In the genomic region with DNA sequence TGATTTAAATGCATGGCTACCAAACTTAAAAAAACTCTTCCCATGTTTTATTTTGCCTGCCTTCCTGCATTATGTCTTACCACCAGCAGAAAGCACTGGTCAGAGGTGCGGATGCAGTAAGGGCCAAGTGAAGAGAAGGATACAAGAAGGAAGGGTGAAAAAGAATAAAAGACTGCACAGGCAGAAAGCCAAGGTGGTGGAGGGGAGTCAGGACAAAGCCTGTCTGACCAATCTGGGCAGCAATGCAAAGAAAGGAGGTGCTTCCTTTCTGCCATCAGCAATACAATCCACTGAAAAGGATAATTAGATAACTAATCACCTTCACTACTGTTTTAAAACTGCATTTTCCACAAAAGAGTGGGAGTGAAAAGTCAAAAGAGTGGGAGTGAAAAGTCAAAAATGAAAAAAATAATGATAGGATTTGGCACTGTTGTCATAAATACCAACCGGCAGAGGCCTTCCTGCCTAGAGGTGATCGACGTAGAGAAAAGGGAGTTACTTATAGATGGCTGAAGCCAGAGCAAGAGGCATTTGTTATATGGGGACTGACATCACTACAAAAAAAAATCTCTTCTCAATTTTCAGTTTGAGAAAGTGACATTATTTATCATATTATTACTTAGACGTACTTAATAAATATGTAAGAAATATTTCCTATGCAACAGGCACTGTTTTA, we compare ENCODE assay signal across 31 cellular contexts.
"Had no signal": no experiment of that assay in that cellular context is flagged by ENCODE, and none has a peak within 500 bp of the region (broad histone marks: within the 10 kb centered on the region; RNA-seq: fewer than 3 reads in every experiment).

No MANE protein-coding gene starts in this region.

- H3K4me2 ChIP-seq: KMS-11 had no signal

- H3K4me1 ChIP-seq: Peyer's patch had no signal

- H3K27me3 Mint-ChIP-seq: activated CD4-positive, alpha-beta T cell treated with anti-CD3 and anti-CD28 coated beads, Interleukin-2, amount 10 ng/mL, durations not matched to agents 24 days and 14 days; activated CD8-positive, alpha-beta T cell treated with anti-CD3 and anti-CD28 coated beads for 36 hours; activated naive CD8-positive, alpha-beta T cell treated with anti-CD3 and anti-CD28 coated beads for 36 hours; activated T-helper 17 cell treated with anti-CD3 and anti-CD28 coated beads, Interleukin-2, amount 50 U/mL, for 72 hours had no signal

- H3K27me3 ChIP-seq: brain microvascular endothelial cell, Peyer's patch had no signal

- DNase-seq: activated CD4-positive, alpha-beta T cell treated with anti-CD3 and anti-CD28 coated beads, Interleukin-2, amount 10 ng/mL, durations not matched to agents 24 days and 14 days; activated CD4-positive, alpha-beta T cell treated with anti-CD3 and anti-CD28 coated beads, Interleukin-2, amount 50 U/mL, for 4 hours; activated CD8-positive, alpha-beta T cell treated with anti-CD3 and anti-CD28 coated beads for 36 hours; activated effector memory CD4-positive, alpha-beta T cell treated with anti-CD3 and anti-CD28 coated beads, Interleukin-2, amount 50 U/mL, for 16 hours; activated naive CD4-positive, alpha-beta T cell; activated naive CD4-positive, alpha-beta T cell treated with anti-CD3 and anti-CD28 coated beads, Interleukin-2, amount 50 U/mL, for 16 hours; activated naive CD8-positive, alpha-beta T cell treated with anti-CD3 and anti-CD28 coated beads for 36 hours; activated T-cell treated with anti-CD3 and anti-CD28 coated beads, Interleukin-2, amount 50 U/mL, for 1 hour; activated T-cell treated with anti-CD3 and anti-CD28 coated beads, Interleukin-2, amount 50 U/mL, for 72 hours; amniotic stem cell; aorta; brain microvascular endothelial cell; MM.1S; MV-4-11; NCI-H1092; NCI-H1436 treated with DMSO at 0.1 percent for 48 hours; NCI-H1694 treated with DMSO at 0.1 percent for 48 hours; NCI-H2029; NCI-H446; NCI-H524; Peyer's patch; RPMI8226; SIG-M5; T-helper 1 cell; T-helper 2 cell; T1000; WERI-Rb-1 had no signal

- H3K36me3 ChIP-seq: brain microvascular endothelial cell, Peyer's patch, WERI-Rb-1 had no signal

- H3K9me3 ChIP-seq: Peyer's patch had no signal

- H3K9ac ChIP-seq: KMS-11 had no signal

- H3K27ac ChIP-seq: brain microvascular endothelial cell, KMS-11, Peyer's patch, WERI-Rb-1 had no signal

- ATAC-seq: activated CD8-positive, alpha-beta T cell treated with anti-CD3 and anti-CD28 coated beads for 36 hours; activated T-cell treated with anti-CD3 and anti-CD28 coated beads, Interleukin-2, amount 50 U/mL, for 72 hours; activated T-helper 17 cell treated with anti-CD3 and anti-CD28 coated beads, Interleukin-2, amount 50 U/mL, for 72 hours; Right ventricle myocardium inferior; SK-N-SH treated with all-trans-retinoic acid at 6 μM for 48 hours had no signal

- H3K4me3 ChIP-seq: Peyer's patch had no signal

- H3K9me3 Mint-ChIP-seq: activated CD4-positive, alpha-beta T cell treated with anti-CD3 and anti-CD28 coated beads, Interleukin-2, amount 10 ng/mL, durations not matched to agents 24 days and 14 days; activated CD8-positive, alpha-beta T cell treated with anti-CD3 and anti-CD28 coated beads for 36 hours; activated naive CD8-positive, alpha-beta T cell treated with anti-CD3 and anti-CD28 coated beads for 36 hours; activated T-cell treated with anti-CD3 and anti-CD28 coated beads, Interleukin-2, amount 50 U/mL, for 72 hours; activated T-helper 17 cell treated with anti-CD3 and anti-CD28 coated beads, Interleukin-2, amount 50 U/mL, for 72 hours had no signal

- H3K27ac Mint-ChIP-seq: activated CD4-positive, alpha-beta T cell treated with anti-CD3 and anti-CD28 coated beads, Interleukin-2, amount 10 ng/mL, durations not matched to agents 24 days and 14 days; activated CD8-positive, alpha-beta T cell treated with anti-CD3 and anti-CD28 coated beads for 36 hours; activated naive CD8-positive, alpha-beta T cell treated with anti-CD3 and anti-CD28 coated beads for 36 hours; activated T-cell treated with anti-CD3 and anti-CD28 coated beads, Interleukin-2, amount 50 U/mL, for 72 hours; activated T-helper 17 cell treated with anti-CD3 and anti-CD28 coated beads, Interleukin-2, amount 50 U/mL, for 72 hours had no signal

- H3K4me3 Mint-ChIP-seq: activated CD4-positive, alpha-beta T cell treated with anti-CD3 and anti-CD28 coated beads, Interleukin-2, amount 10 ng/mL, durations not matched to agents 24 days and 14 days; activated CD8-positive, alpha-beta T cell treated with anti-CD3 and anti-CD28 coated beads for 36 hours; activated naive CD8-positive, alpha-beta T cell treated with anti-CD3 and anti-CD28 coated beads for 36 hours; activated T-cell treated with anti-CD3 and anti-CD28 coated beads, Interleukin-2, amount 50 U/mL, for 72 hours; activated T-helper 17 cell treated with anti-CD3 and anti-CD28 coated beads, Interleukin-2, amount 50 U/mL, for 72 hours had no signal

- H3K4me1 Mint-ChIP-seq: activated CD4-positive, alpha-beta T cell treated with anti-CD3 and anti-CD28 coated beads, Interleukin-2, amount 10 ng/mL, durations not matched to agents 24 days and 14 days; activated naive CD8-positive, alpha-beta T cell treated with anti-CD3 and anti-CD28 coated beads for 36 hours; activated T-helper 17 cell treated with anti-CD3 and anti-CD28 coated beads, Interleukin-2, amount 50 U/mL, for 72 hours had no signal
